In genomic region chrX:9885150-9885549, GRCh38 we compare ENCODE assay signal across 8 cellular contexts.
DNase-seq lines count a peak whose midpoint lies in the region; ATAC-seq and TF ChIP-seq lines count a peak whose summit lies in the region.

No MANE protein-coding gene starts in this region.

- H3K4me3 Mint-ChIP-seq in HFFc6 (no peak overlapping the region), endodermal cell (no peak overlapping the region)

- H3K27ac Mint-ChIP-seq in HFFc6 (no peak overlapping the region), endodermal cell (no peak overlapping the region)

- H3K9ac ChIP-seq in endodermal cell (ENCODE audit: extremely low read depth, low read length, poor library complexity, severe bottlenecking) = no peak overlapping the region

- peaks cover 3% of the 10 kb centered on the region for H3K27me3 Mint-ChIP-seq in HFFc6 (ENCODE audit: insufficient read depth)
- H3K27me3 Mint-ChIP-seq in endodermal cell (ENCODE audit: insufficient read depth) = no peaks in the 10 kb centered on the region

- H3K36me3 Mint-ChIP-seq in HFFc6 (ENCODE audit: low read depth) (no peaks in the 10 kb centered on the region), endodermal cell (ENCODE audit: low read depth) (peaks cover 13% of the 10 kb centered on the region)

- no peak overlapping the region for H3K27ac ChIP-seq in endodermal cell (ENCODE audit: low read depth, low read length)

- H3K27me3 ChIP-seq in endodermal cell (ENCODE audit: control insufficient read depth, insufficient read depth, low read length, poor library complexity, severe bottlenecking) = no peaks in the 10 kb centered on the region

- no peaks in the 10 kb centered on the region for H3K4me1 ChIP-seq in endodermal cell (ENCODE audit: control insufficient read depth, insufficient read depth, low read length)

- ATAC-seq in GM21447 (IDR thresholded peaks at IDR 0.05; ENCODE audit: unreplicated experiment) = no peak

- peak; percentile 25 for DNase-seq in GDM1 (lab: John Stamatoyannopoulos, UW)
- DNase-seq in HFFc6 = no peak
- DNase-seq in NCI-H2227 (lab: John Stamatoyannopoulos, UW; ENCODE audit: unreplicated experiment) = peak; percentile 70
- peak; percentile 1 to 21 for DNase-seq in activated CD4-positive, alpha-beta T cell treated with anti-CD3 and anti-CD28 coated beads, Interleukin-2, amount 50 U/mL, for 24 hours (ENCODE audit: low read depth in 1 of 2, low spot score in 1 of 2)
- peak; percentile 87 for DNase-seq in endodermal cell
- DNase-seq in mucosa of gallbladder (ENCODE audit: low spot score) = peak; percentile 57
- DNase-seq in stimulated activated naive CD4-positive, alpha-beta T cell treated with Interleukin-2 at 50 U/mL for 16 hours (lab: John Stamatoyannopoulos, UW) = peak; percentile 35

- peak; percentile 73 for TF ChIP-seq CTCF in HFFc6 (IDR thresholded peaks at IDR 0.05)
- TF ChIP-seq CTCF in endodermal cell (conservative IDR thresholded peaks at IDR 0.05) = peak; percentile 77

- H3K4me1 Mint-ChIP-seq in HFFc6 (ENCODE audit: low read depth) = peaks cover 15% of the 10 kb centered on the region
- H3K4me1 Mint-ChIP-seq in endodermal cell = peaks cover 8% of the 10 kb centered on the region

- no peaks in the 10 kb centered on the region for H3K9me3 Mint-ChIP-seq in HFFc6
- H3K9me3 Mint-ChIP-seq in endodermal cell = peaks cover 67% of the 10 kb centered on the region

- 44 to 66% methylated on average over 2 to 7 of the region's 8 CpGs for WGBS in endodermal cell (ENCODE audit: insufficient coverage in 1 of 2, insufficient read length in 1 of 2), 2 experiments

- H3K4me3 ChIP-seq in endodermal cell (ENCODE audit: low read length) = no peak overlapping the region

- H3K9me3 ChIP-seq in endodermal cell (ENCODE audit: control insufficient read depth, low read length) = no peaks in the 10 kb centered on the region

- H3K36me3 ChIP-seq in endodermal cell (ENCODE audit: control insufficient read depth, insufficient read depth, low read length) = no peaks in the 10 kb centered on the region
